ENCODE assay signal across 1 cellular context in the genomic region with DNA sequence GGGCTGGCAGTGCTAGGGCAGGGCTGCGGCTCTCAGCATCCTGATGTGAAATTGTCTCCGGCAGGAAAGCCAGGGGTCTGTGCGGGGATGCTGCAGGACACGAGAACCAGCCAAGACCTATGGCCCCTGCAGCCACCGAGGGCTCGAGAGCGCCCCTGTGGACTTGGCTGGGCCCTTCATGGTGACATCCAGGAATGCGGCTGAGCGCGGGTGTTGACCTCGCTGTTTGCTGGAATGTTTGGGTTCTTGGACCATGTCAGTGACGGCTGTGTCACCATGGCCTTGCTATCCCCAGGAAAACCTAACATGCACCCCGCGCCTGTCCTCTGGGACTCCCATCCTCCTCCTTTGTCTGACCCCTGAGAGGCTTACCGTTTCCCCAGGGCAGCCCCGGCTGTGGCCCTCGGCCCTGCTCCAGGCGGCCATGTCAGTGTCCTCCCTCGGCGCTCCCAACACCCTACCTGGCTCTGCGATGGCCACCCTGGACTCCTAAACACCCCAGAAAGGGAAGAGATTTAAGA.
TF ChIP-seq lines count a peak whose summit lies in the region.

No MANE protein-coding gene starts in this region.

TF ChIP-seq in HepG2, 621 proteins besides CTCF, POLR2A, EP300 and RAD21:
- TF ChIP-seq RBAK (CRISPR knock-in tag; IDR thresholded peaks at IDR 0.05) = no peak
- peak; percentile 69 for TF ChIP-seq AGO2 (optimal IDR thresholded peaks at IDR 0.05; ENCODE audit: low read depth, low read length)
